Comparison of ENCODE assay signal across 14 cellular contexts in the genomic region with DNA sequence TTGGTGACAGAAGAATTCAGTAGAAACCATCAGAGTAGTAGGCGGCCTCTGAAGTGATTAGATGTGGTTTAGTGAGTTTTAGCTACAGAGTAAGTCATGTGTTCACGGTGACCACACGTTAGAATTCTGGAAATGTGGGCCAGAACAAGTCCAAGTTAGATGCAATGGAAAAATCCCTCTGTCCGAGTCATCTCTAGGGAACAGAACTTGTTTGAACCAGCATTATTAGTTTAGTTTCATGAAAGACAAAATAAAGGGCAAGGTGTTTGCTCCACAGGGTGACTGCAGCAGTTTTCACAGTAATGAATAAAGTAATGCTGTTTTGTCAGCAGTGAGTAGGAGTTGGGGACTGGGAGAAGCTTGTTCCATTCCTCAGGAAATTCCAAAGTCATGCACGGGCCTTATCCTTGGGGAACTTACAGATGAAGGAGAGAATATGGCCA.
DNase-seq lines count a peak whose midpoint lies in the region; ATAC-seq and TF ChIP-seq lines count a peak whose summit lies in the region.
"Had no signal": no experiment of that assay in that cellular context is flagged by ENCODE, and none has a peak within 500 bp of the region (broad histone marks: within the 10 kb centered on the region; RNA-seq: fewer than 3 reads in every experiment).

No MANE protein-coding gene starts in this region.

- H4K20me1 ChIP-seq in fibroblast of lung (ENCODE audit: control insufficient read depth, extremely low read depth, insufficient read depth, low read length), result no peaks in the 10 kb centered on the region
- H4K20me1 ChIP-seq: BLaER1 had no signal

- H3K9ac ChIP-seq in fibroblast of lung (ENCODE audit: insufficient read depth, low read length), result no peak overlapping the region
- H3K9ac ChIP-seq: BLaER1 had no signal

- no peaks in the 10 kb centered on the region for H3K79me2 ChIP-seq in fibroblast of lung (ENCODE audit: control insufficient read depth, insufficient read depth, low read length)

- no peak overlapping the region for H3K27ac ChIP-seq in fibroblast of lung (ENCODE audit: insufficient read depth, low read length)
- H3K27ac ChIP-seq: BLaER1, colonic mucosa had no signal

- H3K27ac Mint-ChIP-seq in mesothelial cell of epicardium, result peak overlapping the region; percentile 49
- H3K27ac Mint-ChIP-seq in activated naive CD4-positive, alpha-beta T cell treated with anti-CD3 and anti-CD28 coated beads, Interleukin-2, amount 50 U/mL, for 72 hours, result no peak overlapping the region
- H3K27ac Mint-ChIP-seq: stimulated activated memory B cell treated with anti-CD40 and anti-IgM and Interleukin-4, amounts not matched to agents 10 μg/mL and 1 μg/mL and 100 μg/mL, for 72 hours had no signal

- peaks cover 19% of the 10 kb centered on the region for H3K36me3 Mint-ChIP-seq in mesothelial cell of epicardium
- no peaks in the 10 kb centered on the region for H3K36me3 Mint-ChIP-seq in activated naive CD4-positive, alpha-beta T cell treated with anti-CD3 and anti-CD28 coated beads, Interleukin-2, amount 50 U/mL, for 72 hours
- H3K36me3 Mint-ChIP-seq: stimulated activated memory B cell treated with anti-CD40 and anti-IgM and Interleukin-4, amounts not matched to agents 10 μg/mL and 1 μg/mL and 100 μg/mL, for 72 hours had no signal

- H3K9me3 Mint-ChIP-seq in mesothelial cell of epicardium, result peaks cover 12% of the 10 kb centered on the region
- no peaks in the 10 kb centered on the region for H3K9me3 Mint-ChIP-seq in activated naive CD4-positive, alpha-beta T cell treated with anti-CD3 and anti-CD28 coated beads, Interleukin-2, amount 50 U/mL, for 72 hours
- H3K9me3 Mint-ChIP-seq: nephron progenitor cell had no signal

- no peak overlapping the region for H2AFZ ChIP-seq in fibroblast of lung (ENCODE audit: low read length)

- H3K4me1 Mint-ChIP-seq in mesothelial cell of epicardium, result peaks cover 13% of the 10 kb centered on the region
- H3K4me1 Mint-ChIP-seq: stimulated activated memory B cell treated with anti-CD40 and anti-IgM and Interleukin-4, amounts not matched to agents 10 μg/mL and 1 μg/mL and 100 μg/mL, for 72 hours had no signal

- H3K36me3 ChIP-seq in fibroblast of lung (ENCODE audit: control insufficient read depth, insufficient read depth, low read length), result no peaks in the 10 kb centered on the region
- H3K36me3 ChIP-seq: BLaER1, colonic mucosa, HAP-1 had no signal

- H3K4me2 ChIP-seq in fibroblast of lung (ENCODE audit: extremely low read depth, insufficient read depth, low read length), result no peak overlapping the region
- H3K4me2 ChIP-seq: BLaER1 had no signal

- TF ChIP-seq CTCF in fibroblast of lung (conservative IDR thresholded peaks at IDR 0.05 in 1 of 2, IDR thresholded peaks at IDR 0.05 in 1 of 2; ENCODE audit: low read depth in 1 of 2, low read length in 2 of 2) (no peak), mesothelial cell of epicardium (IDR thresholded peaks at IDR 0.05; ENCODE audit: unreplicated experiment) (no peak)

- H3K27me3 Mint-ChIP-seq in mesothelial cell of epicardium (ENCODE audit: low read depth), result no peaks in the 10 kb centered on the region

- H3K4me3 Mint-ChIP-seq in mesothelial cell of epicardium, result no peak overlapping the region
- H3K4me3 Mint-ChIP-seq: nephron progenitor cell; stimulated activated memory B cell treated with anti-CD40 and anti-IgM and Interleukin-4, amounts not matched to agents 10 μg/mL and 1 μg/mL and 100 μg/mL, for 72 hours had no signal

- no peak overlapping the region for H3K4me3 ChIP-seq in fibroblast of lung (replicated peaks in 1 of 4; ENCODE audit: control extremely low read depth in 1 of 4, insufficient read depth in 1 of 4, low read depth in 3 of 4, low read length in 4 of 4)
- H3K4me3 ChIP-seq: BLaER1, colonic mucosa, HAP-1 had no signal

- H3K27me3 ChIP-seq in fibroblast of lung (ENCODE audit: control insufficient read depth, insufficient read depth, low read length), result no peaks in the 10 kb centered on the region
- H3K27me3 ChIP-seq: BLaER1, colonic mucosa had no signal

- ATAC-seq in GM21825 (IDR thresholded peaks at IDR 0.05; ENCODE audit: unreplicated experiment), result no peak
- ATAC-seq in activated naive CD4-positive, alpha-beta T cell treated with anti-CD3 and anti-CD28 coated beads, Interleukin-2, amount 50 U/mL, for 72 hours, result no peak
- ATAC-seq: stimulated activated memory B cell treated with anti-CD40 and anti-IgM and Interleukin-4, amounts not matched to agents 10 μg/mL and 1 μg/mL and 100 μg/mL, for 72 hours had no signal

- no peaks in the 10 kb centered on the region for H3K9me3 ChIP-seq in fibroblast of lung (ENCODE audit: control insufficient read depth, insufficient read depth, low read depth, low read length)
- H3K9me3 ChIP-seq: BLaER1, colonic mucosa, HAP-1 had no signal

- DNase-seq in AG20443 (ENCODE audit: low spot score), result peak; percentile 52
- DNase-seq in SW480 (ENCODE audit: low spot score), result peak; percentile 44
- DNase-seq in fibroblast of lung (ENCODE audit: low read depth in 2 of 2), result peak; percentile 32 to 94
- no peak for DNase-seq in mesothelial cell of epicardium (ENCODE audit: low spot score in 2 of 2, unreplicated experiment in 2 of 2)
- DNase-seq in NOMO-1 treated with DMSO at 0.1 percent for 48 hours (lab: John Stamatoyannopoulos, UW; ENCODE audit: unreplicated experiment), result no peak
- DNase-seq in T-helper 2 cell, result no peak
- no peak for DNase-seq in activated naive CD4-positive, alpha-beta T cell treated with anti-CD3 and anti-CD28 coated beads, Interleukin-2, amount 50 U/mL, for 72 hours (ENCODE audit: low spot score in 2 of 2)
- DNase-seq: colonic mucosa, KG1, nephron progenitor cell had no signal

- H3K4me1 ChIP-seq in fibroblast of lung (ENCODE audit: control insufficient read depth, extremely low read depth, insufficient read depth, low read length), result no peaks in the 10 kb centered on the region
- H3K4me1 ChIP-seq: BLaER1, colonic mucosa, HAP-1 had no signal

Comparison
In these comparisons a context has a peak if more than half of its experiments do, and no peak if none do; other contexts are left out.
1. DNase-seq: peak in AG20443 (single experiment), SW480 (single experiment) and fibroblast of lung (2 of 2); none in mesothelial cell of epicardium (0 of 2), NOMO-1 treated with DMSO at 0.1 percent for 48 hours (single experiment), T-helper 2 cell (0 of 5) and activated naive CD4-positive, alpha-beta T cell treated with anti-CD3 and anti-CD28 coated beads, Interleukin-2, amount 50 U/mL, for 72 hours (0 of 2).